Comparison of ENCODE assay signal across 8 cellular contexts in genomic region chr16:58249780-58250478, GRCh38. TPM values are rescaled to one million over a fixed set of nuclear protein-coding genes. Genes with fewer than 3 reads are reported as not detected.
DNase-seq lines count a peak whose midpoint lies in the region; ATAC-seq and TF ChIP-seq lines count a peak whose summit lies in the region.

No MANE protein-coding gene starts in this region.

- H3K79me2 ChIP-seq in PC-9 (ENCODE audit: low read depth), result no peaks in the 10 kb centered on the region

- H3K9me2 ChIP-seq in PC-9 (ENCODE audit: insufficient read depth), result no peaks in the 10 kb centered on the region

- H3K27ac ChIP-seq in PC-9, result peak overlapping the region; percentile 57

- peak overlapping the region; percentile 68 for H3K27ac Mint-ChIP-seq in activated T-cell treated with anti-CD3 and anti-CD28 coated beads, Interleukin-2, amount 50 U/mL, for 72 hours
- H3K27ac Mint-ChIP-seq in natural killer cell treated with Interleukin-12 subunit alpha and Interleukin-12 subunit beta and Interleukin-15 and Interleukin-18, amount 100 ng/mL, for 72 hours, result peak overlapping the region in 1 of 2 donors; percentile 35

- no peaks in the 10 kb centered on the region for H3K9me3 Mint-ChIP-seq in activated T-cell treated with anti-CD3 and anti-CD28 coated beads, Interleukin-2, amount 50 U/mL, for 72 hours
- H3K9me3 Mint-ChIP-seq in natural killer cell treated with Interleukin-12 subunit alpha and Interleukin-12 subunit beta and Interleukin-15 and Interleukin-18, amount 100 ng/mL, for 72 hours, result no peaks in the 10 kb centered on the region

- no TSS peak for BruUV-seq in PC-9 (replicated peaks; lab: Mats Ljungman, UMichigan)

- intact Hi-C loops in PC-9 (cut with micrococcal nuclease; ENCODE audit: unreplicated experiment), result loop anchor here (1.0 kb wide), 1 partner anchor 52 kb away; the partner anchor contains the start of gene CSNK2A2

- CTCF ChIA-PET in PC-9 (lab: Charles Lee), result interaction anchor here (0.5 to 1.0 kb wide), 5 partner anchors 53 to 579 kb away, joined by 3 to 12 read pairs (median 3); no protein-coding TSS in a partner anchor

- TF ChIP-seq CTCF in PC-9 (conservative IDR thresholded peaks at IDR 0.05), result no peak
- no peak for TF ChIP-seq CTCF in fibroblast of mammary gland (conservative IDR thresholded peaks at IDR 0.05; ENCODE audit: control insufficient read depth, insufficient read depth, low read depth, low read length)

- no peaks in the 10 kb centered on the region for H3K36me3 ChIP-seq in PC-9 (ENCODE audit: low read depth)

- H3K27me3 Mint-ChIP-seq in activated T-cell treated with anti-CD3 and anti-CD28 coated beads, Interleukin-2, amount 50 U/mL, for 72 hours (ENCODE audit: low read depth), result no peaks in the 10 kb centered on the region
- H3K27me3 Mint-ChIP-seq in natural killer cell treated with Interleukin-12 subunit alpha and Interleukin-12 subunit beta and Interleukin-15 and Interleukin-18, amount 100 ng/mL, for 72 hours, result peaks cover 3 to 12% of the 10 kb centered on the region in 2 donors

- no peaks in the 10 kb centered on the region for H3K9me3 ChIP-seq in PC-9 (ENCODE audit: insufficient read depth, low read depth)

- peaks cover 20% of the 10 kb centered on the region for H3K4me1 Mint-ChIP-seq in activated T-cell treated with anti-CD3 and anti-CD28 coated beads, Interleukin-2, amount 50 U/mL, for 72 hours (ENCODE audit: low read depth)
- H3K4me1 Mint-ChIP-seq in natural killer cell treated with Interleukin-12 subunit alpha and Interleukin-12 subunit beta and Interleukin-15 and Interleukin-18, amount 100 ng/mL, for 72 hours (ENCODE audit: low read depth in 2 of 2), result peaks cover 0 to 12% of the 10 kb centered on the region in 2 donors

- H3K27me3 ChIP-seq in PC-9 (ENCODE audit: insufficient read depth, low read depth), result no peaks in the 10 kb centered on the region

- peaks cover 0 to 1% of the 10 kb centered on the region in 2 donors for H3K36me3 Mint-ChIP-seq in activated T-cell treated with anti-CD3 and anti-CD28 coated beads, Interleukin-2, amount 50 U/mL, for 72 hours (ENCODE audit: insufficient read depth in 2 of 2)
- no peaks in the 10 kb centered on the region for H3K36me3 Mint-ChIP-seq in natural killer cell treated with Interleukin-12 subunit alpha and Interleukin-12 subunit beta and Interleukin-15 and Interleukin-18, amount 100 ng/mL, for 72 hours

- peaks cover 3% of the 10 kb centered on the region for H3F3A ChIP-seq in PC-9 (ENCODE audit: insufficient read depth, low read depth)

- ATAC-seq in GM21367 (IDR thresholded peaks at IDR 0.05; ENCODE audit: unreplicated experiment), result peak; percentile 73
- peak; percentile 98 for ATAC-seq in activated T-cell treated with anti-CD3 and anti-CD28 coated beads, Interleukin-2, amount 50 U/mL, for 72 hours (replicated peaks in 1 of 2)
- ATAC-seq in natural killer cell treated with Interleukin-12 subunit alpha and Interleukin-12 subunit beta and Interleukin-15 and Interleukin-18, amount 100 ng/mL, for 72 hours, result peak; percentile 97 to 98

- peak overlapping the region; percentile 96 for H3K4me3 Mint-ChIP-seq in activated T-cell treated with anti-CD3 and anti-CD28 coated beads, Interleukin-2, amount 50 U/mL, for 72 hours
- H3K4me3 Mint-ChIP-seq in natural killer cell treated with Interleukin-12 subunit alpha and Interleukin-12 subunit beta and Interleukin-15 and Interleukin-18, amount 100 ng/mL, for 72 hours, result peak overlapping the region; percentile 83

- no peaks in the 10 kb centered on the region for H4K20me1 ChIP-seq in PC-9 (ENCODE audit: insufficient read depth)

- H3K4me1 ChIP-seq in PC-9 (replicated peaks; ENCODE audit: insufficient read depth), result peaks cover 11% of the 10 kb centered on the region

- H3K4me3 ChIP-seq in PC-9, result peak overlapping the region; percentile 82
- peak overlapping the region; percentile 65 for H3K4me3 ChIP-seq in fibroblast of mammary gland (ENCODE audit: control insufficient read depth, low read depth, low read length)

- peak overlapping the region; percentile 95 for H2AFZ ChIP-seq in PC-9

- DNase-seq in DMS 273 (lab: John Stamatoyannopoulos, UW; ENCODE audit: unreplicated experiment) (peak; percentile 89), HT-29 (ENCODE audit: low spot score) (peak; percentile 81), PC-9 (peak; percentile 78 to 92), fibroblast of mammary gland (ENCODE audit: low read depth) (peak; percentile 75)
- peak; percentile 89 to 92 for DNase-seq in activated T-cell treated with anti-CD3 and anti-CD28 coated beads, Interleukin-2, amount 50 U/mL, for 72 hours
- DNase-seq in natural killer cell treated with Interleukin-12 subunit alpha and Interleukin-12 subunit beta and Interleukin-15 and Interleukin-18, amount 100 ng/mL, for 72 hours (ENCODE audit: low spot score), result peak; percentile 80
- DNase-seq in stimulated activated naive CD4-positive, alpha-beta T cell (lab: John Stamatoyannopoulos, UW), result peak; percentile 76 to 86 (median 78)

- POLR2A ChIA-PET in PC-9 (lab: Charles Lee; ENCODE audit: unreplicated experiment), result interaction anchor here (0.5 kb wide), 1 partner anchor 16 kb away, joined by 6 read pairs; no protein-coding TSS in a partner anchor

- peak overlapping the region; percentile 83 for H3K4me2 ChIP-seq in PC-9

RNA-seq across cellular contexts. Expression of gene PRSS54, which starts 44.9 kb away (rescaled TPM):
- total RNA-seq in HT-29 (2014; rRNA removed; shearing (Covaris generic)), result not detected in 2 replicates
- total RNA-seq in PC-9 (2021), result not detected in 2 replicates
- not detected for total RNA-seq in activated T-cell treated with anti-CD3 and anti-CD28 coated beads, Interleukin-2, amount 50 U/mL, for 72 hours
- not detected for total RNA-seq in natural killer cell treated with Interleukin-12 subunit alpha and Interleukin-12 subunit beta and Interleukin-15 and Interleukin-18, amount 100 ng/mL, for 72 hours

RNA-seq across cellular contexts. Expression of gene CSNK2A2, which starts 52.0 kb away (rescaled TPM):
- 14.2 and 16.2 TPM in 2 replicates for total RNA-seq in HT-29 (2014; rRNA removed; shearing (Covaris generic))
- total RNA-seq in PC-9 (2021), result 100 and 104 TPM in 2 replicates
- total RNA-seq in activated T-cell treated with anti-CD3 and anti-CD28 coated beads, Interleukin-2, amount 50 U/mL, for 72 hours, result 100 to 1,000 TPM; 121 to 133 TPM
- 10 to 100 TPM; 72.6 to 84.5 TPM for total RNA-seq in natural killer cell treated with Interleukin-12 subunit alpha and Interleukin-12 subunit beta and Interleukin-15 and Interleukin-18, amount 100 ng/mL, for 72 hours

Comparison
In these comparisons a context has a peak if more than half of its experiments do, and no peak if none do; other contexts are left out.
1. Peak in every context shown above with its lines: DNase-seq, ATAC-seq, H3K4me3 ChIP-seq and H3K27ac ChIP-seq.